In genomic region chr6:156557269-156557885, GRCh38 we compare ENCODE assay signal across 10 cellular contexts.
DNase-seq lines count a peak whose midpoint lies in the region; ATAC-seq, FAIRE-seq and TF ChIP-seq lines count a peak whose summit lies in the region.
"Had no signal": no experiment of that assay in that cellular context is flagged by ENCODE, and none has a peak within 500 bp of the region (broad histone marks: within the 10 kb centered on the region; RNA-seq: fewer than 3 reads in every experiment).

No MANE protein-coding gene starts in this region.

- peak overlapping the region in 4 of 6 donors; percentile 1 to 54 (median 32) for H3K27ac Mint-ChIP-seq in naive B cell

- H3K27me3 ChIP-seq in K562 (ENCODE audit: control insufficient read depth in 2 of 2, insufficient read depth in 2 of 2, low read length in 2 of 2) (peaks cover 6 to 30% of the 10 kb centered on the region in 2 experiments; a peak in 4 of 5 replicates), tibial nerve (no peaks in the 10 kb centered on the region)

- TF ChIP-seq RAD21 in K562 (CRISPR knock-in tag; conservative IDR thresholded peaks at IDR 0.05 in 1 of 2, IDR thresholded peaks at IDR 0.05 in 1 of 2) = no peak

- in situ Hi-C loops in K562 (cut with MboI) = no loop called here

- peak overlapping the region in 3 of 8 donors; percentile 13 to 27 (median 27) for H3K4me3 Mint-ChIP-seq in naive B cell

- peak; percentile 80 for ATAC-seq in K562
- ATAC-seq in naive B cell (ENCODE audit: low read depth in 2 of 2) = peak; percentile 57 to 64
- ATAC-seq in HG02884 (IDR thresholded peaks at IDR 0.05; ENCODE audit: unreplicated experiment) = no peak

- TF ChIP-seq EP300 in K562 (IDR thresholded peaks at IDR 0.05; ENCODE audit: low read length) (no peak), tibial nerve (IDR thresholded peaks at IDR 0.05) (no peak)

- no peak for TF ChIP-seq CTCF in K562 (IDR thresholded peaks at IDR 0.05 in 2 of 3, conservative IDR thresholded peaks at IDR 0.05 in 1 of 3; ENCODE audit: insufficient read depth in 2 of 3, low read depth in 1 of 3, low read length in 3 of 3)
- no peak for TF ChIP-seq CTCF in tibial nerve (IDR thresholded peaks at IDR 0.05)

- H3K36me3 Mint-ChIP-seq in naive B cell = peaks cover 4 to 23% of the 10 kb centered on the region in 2 donors

- H3K9me3 ChIP-seq in K562 (replicated peaks; ENCODE audit: control insufficient read depth, insufficient read depth, low read depth, low read length) (no peaks in the 10 kb centered on the region), tibial nerve (peaks cover 0 to 10% (median 0%) of the 10 kb centered on the region in 4 donors)

- no peak overlapping the region for H3K4me2 ChIP-seq in K562 (ENCODE audit: insufficient read depth, low read length)

- CTCF ChIA-PET in K562 (lab: Yijun Ruan, JAX; ENCODE audit: low intra/inter-chr PET ratio) = no interaction called here

- FAIRE-seq in K562 (lab: Jason Lieb, UNC) (no peak), GM12892 (lab: Jason Lieb, UNC) (no peak), HTR-8/SVneo (lab: Jason Lieb, UNC) (no peak)
- FAIRE-seq: colon had no signal

- TF ChIP-seq POLR2A in K562 (conservative IDR thresholded peaks at IDR 0.05) = no peak
- no peak for TF ChIP-seq POLR2A in GM12892 (IDR thresholded peaks at IDR 0.05; ENCODE audit: low read depth, low read length)
- no peak for TF ChIP-seq POLR2A in tibial nerve (IDR thresholded peaks at IDR 0.05)

- H3K4me1 Mint-ChIP-seq in naive B cell = peaks cover 7 to 15% (median 12%) of the 10 kb centered on the region in 3 donors

- under 1% methylated on average over 10 of the region's 10 CpGs for WGBS in K562 (ENCODE audit: insufficient coverage, low coverage, missing lambda C conversion rate)
- WGBS in tibial nerve, 2 donors = 25 to 39% methylated on average over 10 of the region's 10 CpGs

- no peak overlapping the region for H3K9ac ChIP-seq in K562 (ENCODE audit: insufficient read depth in 1 of 2, low read depth in 2 of 2, low read length in 2 of 2)

- H3K4me1 ChIP-seq in K562 (replicated peaks in 1 of 2; ENCODE audit: control insufficient read depth in 2 of 2, insufficient read depth in 2 of 2, low read length in 2 of 2) = peaks cover 0 to 3% of the 10 kb centered on the region in 2 experiments; a peak in 1 of 5 replicates
- no peaks in the 10 kb centered on the region for H3K4me1 ChIP-seq in tibial nerve

- POLR2A ChIA-PET in K562 (lab: Yijun Ruan, JAX) = interaction anchor here (1.1 kb wide), 1 partner anchor 196 kb away, joined by 3 read pairs; no protein-coding TSS in a partner anchor

- H3K79me2 ChIP-seq in K562 (ENCODE audit: control insufficient read depth, insufficient read depth, low read length) = no peaks in the 10 kb centered on the region

- H3K27me3 Mint-ChIP-seq in naive B cell = peaks cover 0 to 8% (median 3%) of the 10 kb centered on the region in 3 donors

- H3K36me3 ChIP-seq in K562 (ENCODE audit: control insufficient read depth, insufficient read depth, low read length) = no peaks in the 10 kb centered on the region
- H3K36me3 ChIP-seq in tibial nerve = no peaks in the 10 kb centered on the region

- H3K27ac ChIP-seq in K562 (ENCODE audit: extremely low read depth, low read depth, low read length) = no peak overlapping the region
- H3K27ac ChIP-seq in tibial nerve = no peak overlapping the region
- H3K27ac ChIP-seq: skin epidermis had no signal

- no peaks in the 10 kb centered on the region for H4K20me1 ChIP-seq in K562 (replicated peaks; ENCODE audit: control insufficient read depth, insufficient read depth, low read length)

- no peak overlapping the region for H2AFZ ChIP-seq in K562 (ENCODE audit: low read depth, low read length)

- no TSS peak for BruUV-seq in K562 (replicated peaks; lab: Mats Ljungman, UMichigan)

- no peaks in the 10 kb centered on the region for H3K9me1 ChIP-seq in K562 (ENCODE audit: control insufficient read depth, insufficient read depth, low read length)

- DNase-seq in DMS53 treated with DMSO at 0.1 percent for 48 hours (lab: John Stamatoyannopoulos, UW; ENCODE audit: unreplicated experiment) (peak; percentile 87), NCI-H1694 treated with DMSO at 0.1 percent for 48 hours (lab: John Stamatoyannopoulos, UW) (peak; percentile 39), K562 (ENCODE audit: extremely low read depth in 1 of 4, low spot score in 3 of 4) (peak in 2 of 4 experiments; percentile 14 to 44), naive B cell (no peak), GM12892 (ENCODE audit: insufficient read length) (no peak), tibial nerve (ENCODE audit: low spot score in 2 of 2) (no peak), HTR-8/SVneo (ENCODE audit: insufficient read length, low spot score) (no peak)

- peaks cover 0 to 20% (median 14%) of the 10 kb centered on the region in 7 donors for H3K9me3 Mint-ChIP-seq in naive B cell

- intact Hi-C loops in K562 (cut with micrococcal nuclease) = no loop called here

- H3K4me3 ChIP-seq in K562 = no peak overlapping the region
- no peak overlapping the region for H3K4me3 ChIP-seq in tibial nerve
- H3K4me3 ChIP-seq: skin epidermis had no signal

TF ChIP-seq in K562, 482 proteins besides CTCF, POLR2A, EP300 and RAD21:
- TF ChIP-seq PRDM10 (IDR thresholded peaks at IDR 0.05; ENCODE audit: partially characterized antibody) (peak; percentile 31), ATF6 (CRISPR knock-in tag; IDR thresholded peaks at IDR 0.05) (no peak), KLF10 (CRISPR knock-in tag; IDR thresholded peaks at IDR 0.05) (no peak), SETDB1 (IDR thresholded peaks at IDR 0.05; ENCODE audit: low read length) (no peak), NFYB (IDR thresholded peaks at IDR 0.05; ENCODE audit: extremely low read depth, insufficient read length) (peak; percentile 25), ZNF740 (CRISPR knock-in tag; IDR thresholded peaks at IDR 0.05) (no peak), ZNF740 (tag; IDR thresholded peaks at IDR 0.05) (no peak)

Comparison
In these comparisons a context has a peak if more than half of its experiments do, and no peak if none do; other contexts are left out.
1. DNase-seq: peak in DMS53 treated with DMSO at 0.1 percent for 48 hours (single experiment) and NCI-H1694 treated with DMSO at 0.1 percent for 48 hours (single experiment); none in naive B cell (single experiment), GM12892 (single experiment), tibial nerve (0 of 2) and HTR-8/SVneo (single experiment).